In the genomic region with DNA sequence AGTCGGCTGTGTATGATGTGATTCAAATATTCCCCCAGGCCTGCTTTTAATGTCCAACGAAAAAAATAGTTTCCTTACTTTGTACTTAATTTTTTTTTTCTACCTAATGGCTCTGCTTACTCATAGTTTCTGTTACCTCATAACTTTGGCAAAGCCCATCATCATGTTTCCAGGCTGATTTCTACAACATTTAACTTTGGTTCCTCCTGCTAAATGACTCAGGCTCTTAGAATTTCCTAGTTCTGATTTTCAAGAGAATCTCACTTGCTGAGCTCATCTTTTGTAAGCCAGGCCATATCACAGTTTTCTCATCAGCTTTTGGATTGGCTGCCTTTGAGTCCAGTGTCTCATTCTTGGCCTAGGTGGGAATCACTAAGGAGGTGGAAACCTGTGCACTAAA, we compare ENCODE assay signal across 12 cellular contexts.
DNase-seq lines count a peak whose midpoint lies in the region; ATAC-seq, FAIRE-seq and TF ChIP-seq lines count a peak whose summit lies in the region.
"Had no signal": no experiment of that assay in that cellular context is flagged by ENCODE, and none has a peak within 500 bp of the region (broad histone marks: within the 10 kb centered on the region; RNA-seq: fewer than 3 reads in every experiment).

No MANE protein-coding gene starts in this region.

- H2AK5ac ChIP-seq in IMR-90 (ENCODE audit: low read depth, low read length), result no peak overlapping the region

- H3K27me3 ChIP-seq in IMR-90 (ENCODE audit: control insufficient read depth, insufficient read depth, low read length) (no peaks in the 10 kb centered on the region), mammary epithelial cell (ENCODE audit: insufficient read depth, low read length) (no peaks in the 10 kb centered on the region), keratinocyte (ENCODE audit: control insufficient read depth, extremely low read depth, insufficient read depth, low read length) (no peaks in the 10 kb centered on the region), uterus (no peaks in the 10 kb centered on the region), upper lobe of right lung (no peaks in the 10 kb centered on the region)

- H3K4me1 ChIP-seq in IMR-90 (ENCODE audit: control insufficient read depth, insufficient read depth, low read length) (peaks cover 2% of the 10 kb centered on the region; the same call in 1 of the 2 replicates), mammary epithelial cell (ENCODE audit: insufficient read depth, low read length) (peaks cover 20% of the 10 kb centered on the region), keratinocyte (ENCODE audit: control insufficient read depth, extremely low read depth, insufficient read depth, low read length) (peaks cover 18% of the 10 kb centered on the region), uterus (no peaks in the 10 kb centered on the region), upper lobe of right lung (no peaks in the 10 kb centered on the region)

- peak overlapping the region; percentile 35; the same call in 1 of the 2 replicates for H3K56ac ChIP-seq in IMR-90 (ENCODE audit: extremely low read depth, insufficient read depth, low read length)

- no peak overlapping the region for H3K4me3 ChIP-seq in IMR-90 (ENCODE audit: insufficient read depth, low read depth, low read length)
- no peak overlapping the region for H3K4me3 ChIP-seq in mammary epithelial cell (replicated peaks in 1 of 3; ENCODE audit: insufficient read depth in 1 of 3, low read depth in 2 of 3, low read length in 3 of 3)
- no peak overlapping the region for H3K4me3 ChIP-seq in keratinocyte (ENCODE audit: control insufficient read depth in 2 of 3, extremely low read depth in 1 of 3, insufficient read depth in 2 of 3, low read depth in 1 of 3, low read length in 3 of 3)
- H3K4me3 ChIP-seq in uterus, result no peak overlapping the region
- H3K4me3 ChIP-seq in upper lobe of right lung, result no peak overlapping the region

- TF ChIP-seq CTCF in IMR-90 (conservative IDR thresholded peaks at IDR 0.05; ENCODE audit: low read depth, low read length), result no peak
- TF ChIP-seq CTCF in mammary epithelial cell (conservative IDR thresholded peaks at IDR 0.05 in 1 of 2, IDR thresholded peaks at IDR 0.05 in 1 of 2; ENCODE audit: extremely low read depth in 1 of 2, insufficient read depth in 1 of 2, low read depth in 1 of 2, low read length in 2 of 2), result no peak
- TF ChIP-seq CTCF in keratinocyte (optimal IDR thresholded peaks at IDR 0.05 in 1 of 3, IDR thresholded peaks at IDR 0.05 in 1 of 3, conservative IDR thresholded peaks at IDR 0.05 in 1 of 3; ENCODE audit: extremely low read depth in 1 of 3, insufficient read depth in 2 of 3, low read length in 3 of 3), result no peak
- no peak for TF ChIP-seq CTCF in uterus (IDR thresholded peaks at IDR 0.05)
- no peak for TF ChIP-seq CTCF in upper lobe of right lung (IDR thresholded peaks at IDR 0.05)

- TF ChIP-seq POLR2A in IMR-90 (IDR thresholded peaks at IDR 0.05; ENCODE audit: low read depth, low read length), result no peak
- no peak for TF ChIP-seq POLR2A in uterus (IDR thresholded peaks at IDR 0.05)

- peak overlapping the region; percentile 75; the same call in 1 of the 2 replicates for H3K4me2 ChIP-seq in IMR-90 (ENCODE audit: low read depth, low read length)
- no peak overlapping the region for H3K4me2 ChIP-seq in mammary epithelial cell (ENCODE audit: insufficient read depth, low read depth, low read length)
- peak overlapping the region; percentile 20 for H3K4me2 ChIP-seq in keratinocyte (ENCODE audit: control insufficient read depth, extremely low read depth, insufficient read depth, low read depth, low read length)

- intact Hi-C loops in IMR-90 (cut with micrococcal nuclease) (no loop called here), mammary epithelial cell (cut with micrococcal nuclease) (loop anchor here (5.0 kb wide), 1 partner anchor 65 kb away; no protein-coding TSS in a partner anchor), uterus (cut with DNase I; ENCODE audit: low total_unique reads) (no loop called here), upper lobe of right lung (cut with DNase I) (no loop called here)

- H4K20me1 ChIP-seq in IMR-90 (ENCODE audit: insufficient read depth, low read length) (no peaks in the 10 kb centered on the region), mammary epithelial cell (ENCODE audit: insufficient read depth, low read length) (no peaks in the 10 kb centered on the region), keratinocyte (ENCODE audit: control insufficient read depth, extremely low read depth, insufficient read depth, low read length) (no peaks in the 10 kb centered on the region)

- peak overlapping the region; percentile 97 for H3K18ac ChIP-seq in IMR-90 (ENCODE audit: low read depth, low read length)

- ATAC-seq in IMR-90 (ENCODE audit: low read depth) (peak; percentile 94), GM21423 (IDR thresholded peaks at IDR 0.05; ENCODE audit: unreplicated experiment) (no peak), upper lobe of right lung (no peak), GM19023 (IDR thresholded peaks at IDR 0.05; ENCODE audit: unreplicated experiment) (no peak)
- ATAC-seq: stimulated activated memory B cell treated with anti-CD40 and anti-IgM and Interleukin-4, amounts not matched to agents 10 μg/mL and 1 μg/mL and 100 μg/mL, for 72 hours had no signal

- H3K9ac ChIP-seq in IMR-90 (ENCODE audit: low read depth, low read length), result no peak overlapping the region
- H3K9ac ChIP-seq in mammary epithelial cell (ENCODE audit: insufficient read depth, low read length), result peak overlapping the region; percentile 73
- H3K9ac ChIP-seq in keratinocyte (ENCODE audit: control insufficient read depth, extremely low read depth, insufficient read depth, low read length), result no peak overlapping the region

- H2AFZ ChIP-seq in IMR-90 (replicated peaks; ENCODE audit: low read length, poor library complexity) (no peak overlapping the region), mammary epithelial cell (ENCODE audit: low read depth, low read length) (peak overlapping the region; percentile 68), keratinocyte (ENCODE audit: control insufficient read depth, low read length) (peak overlapping the region; percentile 49)

- peak overlapping the region; percentile 98 for H4K5ac ChIP-seq in IMR-90 (ENCODE audit: low read depth, low read length)

- WGBS in IMR-90 (ENCODE audit: extremely low coverage in 2 of 2, insufficient read length in 1 of 2), 2 experiments, result no CpG with 5 or more reads among the region's 2 CpGs
- 4% methylated on average over 2 of the region's 2 CpGs for WGBS in mammary epithelial cell (ENCODE audit: low coverage, missing lambda C conversion rate)

- H2BK120ac ChIP-seq in IMR-90 (ENCODE audit: low read depth, low read length), result peak overlapping the region; percentile 98

- peak overlapping the region; percentile 65 to 93 for H4K8ac ChIP-seq in IMR-90 (ENCODE audit: low read depth in 2 of 2, low read length in 2 of 2)

- H3K9me3 ChIP-seq in IMR-90 (ENCODE audit: control insufficient read depth, insufficient read depth, low read length) (no peaks in the 10 kb centered on the region), mammary epithelial cell (replicated peaks; ENCODE audit: insufficient read depth, low read length) (no peaks in the 10 kb centered on the region), keratinocyte (ENCODE audit: control insufficient read depth, low read depth, low read length) (no peaks in the 10 kb centered on the region), uterus (no peaks in the 10 kb centered on the region), upper lobe of right lung (no peaks in the 10 kb centered on the region)

- DNase-seq in IMR-90 (peak; percentile 99), mammary epithelial cell (peak; percentile 98), keratinocyte (ENCODE audit: low read depth, low spot score) (peak; percentile 83), uterus (peak; percentile 20 to 54), upper lobe of right lung (no peak)
- DNase-seq: activated CD8-positive, alpha-beta memory T cell treated with anti-CD3 and anti-CD28 coated beads, Interleukin-2, amount 50 U/mL, for 4 hours; H9; KG1 had no signal

- H3K9me1 ChIP-seq in IMR-90 (ENCODE audit: insufficient read depth, low read length) (peaks cover 2% of the 10 kb centered on the region), keratinocyte (ENCODE audit: control insufficient read depth, extremely low read depth, insufficient read depth, low read length) (no peaks in the 10 kb centered on the region)

- peak overlapping the region; percentile 62; the same call in 1 of the 2 replicates for H3K27ac ChIP-seq in IMR-90 (ENCODE audit: insufficient read depth, low read length)
- peak overlapping the region; percentile 99 for H3K27ac ChIP-seq in mammary epithelial cell (ENCODE audit: insufficient read depth, low read depth, low read length)
- peak overlapping the region; percentile 66 for H3K27ac ChIP-seq in keratinocyte (ENCODE audit: control insufficient read depth, insufficient read depth, low read length)
- peak overlapping the region; percentile 83 to 91 for H3K27ac ChIP-seq in uterus
- H3K27ac ChIP-seq in upper lobe of right lung, result no peak overlapping the region

- peak overlapping the region; percentile 79; the same call in 1 of the 2 replicates for H3K4ac ChIP-seq in IMR-90 (ENCODE audit: low read depth, low read length)

- in situ Hi-C loops in IMR-90 (cut with MboI; ENCODE audit: low sequenced_read_pairs), result no loop called here
- in situ Hi-C loops in mammary epithelial cell (cut with MboI; ENCODE audit: low sequenced_read_pairs in 2 of 2), result no loop called here

- CTCF ChIA-PET in IMR-90 (lab: Yijun Ruan, JAX), result interaction anchor here (1.1 to 2.3 kb wide), 2 partner anchors 13 to 14 kb away, joined by 3 to 7 read pairs; no protein-coding TSS in a partner anchor
- CTCF ChIA-PET in mammary epithelial cell (lab: Charles Lee; ENCODE audit: low non-redundant PET), result interaction anchor here (0.7 kb wide), 1 partner anchor 15 kb away, joined by 4 read pairs; no protein-coding TSS in a partner anchor

- H2AK9ac ChIP-seq in IMR-90 (replicated peaks; ENCODE audit: low read depth, low read length, poor library complexity), result no peak overlapping the region

- peak overlapping the region; percentile 69 for H3K14ac ChIP-seq in IMR-90 (replicated peaks; ENCODE audit: low read depth, low read length)

- BruUV-seq in IMR-90 (replicated peaks; lab: Mats Ljungman, UMichigan), result no TSS peak
- BruUV-seq in mammary epithelial cell (replicated peaks; lab: Mats Ljungman, UMichigan), result no TSS peak

- H2BK5ac ChIP-seq in IMR-90 (ENCODE audit: low read depth, low read length, poor library complexity, severe bottlenecking), result peak overlapping the region; percentile 98

- dilution Hi-C loops in IMR-90 (cut with HindIII; ENCODE audit: low sequenced_read_pairs, unreplicated experiment) (no loop called here), mammary epithelial cell (cut with HindIII; ENCODE audit: low sequenced_read_pairs) (no loop called here), keratinocyte (cut with MboI; ENCODE audit: extremely low pct_ligation_motif_present, low sequenced_read_pairs) (no loop called here)

- H3K36me3 ChIP-seq in IMR-90 (ENCODE audit: control insufficient read depth, insufficient read depth, low read length) (no peaks in the 10 kb centered on the region), mammary epithelial cell (ENCODE audit: insufficient read depth, low read length) (no peaks in the 10 kb centered on the region), keratinocyte (ENCODE audit: control insufficient read depth in 2 of 2, extremely low read depth in 1 of 2, insufficient read depth in 2 of 2, low read length in 2 of 2) (no peaks in the 10 kb centered on the region), uterus (no peaks in the 10 kb centered on the region), upper lobe of right lung (no peaks in the 10 kb centered on the region)

- no peak for TF ChIP-seq RAD21 in IMR-90 (IDR thresholded peaks at IDR 0.05; ENCODE audit: low read length)

- POLR2A ChIA-PET in IMR-90 (lab: Charles Lee; ENCODE audit: unreplicated experiment), result interaction anchor here (0.5 kb wide), 1 partner anchor 45 kb away, joined by 3 read pairs; no protein-coding TSS in a partner anchor

- peak overlapping the region; percentile 87 for H2BK15ac ChIP-seq in IMR-90 (ENCODE audit: low read depth, low read length)

- H3K79me2 ChIP-seq in mammary epithelial cell (ENCODE audit: insufficient read depth, low read length), result no peaks in the 10 kb centered on the region
- H3K79me2 ChIP-seq in keratinocyte (ENCODE audit: control insufficient read depth, insufficient read depth, low read length), result no peaks in the 10 kb centered on the region

- H3K79me1 ChIP-seq in IMR-90 (ENCODE audit: low read depth in 1 of 2, low read length in 2 of 2), result no peaks in the 10 kb centered on the region

- H3K23ac ChIP-seq in IMR-90 (ENCODE audit: low read depth, low read length), result no peak overlapping the region

- FAIRE-seq in keratinocyte (lab: Jason Lieb, UNC), result peak; percentile 80
- FAIRE-seq: endometrium had no signal

- peak overlapping the region; percentile 95 for H4K91ac ChIP-seq in IMR-90 (ENCODE audit: insufficient read depth, low read depth, low read length)

- H2BK20ac ChIP-seq in IMR-90 (ENCODE audit: low read depth, low read length), result peak overlapping the region; percentile 96
